1 cellular context compared by ENCODE assay signal in the genomic region with DNA sequence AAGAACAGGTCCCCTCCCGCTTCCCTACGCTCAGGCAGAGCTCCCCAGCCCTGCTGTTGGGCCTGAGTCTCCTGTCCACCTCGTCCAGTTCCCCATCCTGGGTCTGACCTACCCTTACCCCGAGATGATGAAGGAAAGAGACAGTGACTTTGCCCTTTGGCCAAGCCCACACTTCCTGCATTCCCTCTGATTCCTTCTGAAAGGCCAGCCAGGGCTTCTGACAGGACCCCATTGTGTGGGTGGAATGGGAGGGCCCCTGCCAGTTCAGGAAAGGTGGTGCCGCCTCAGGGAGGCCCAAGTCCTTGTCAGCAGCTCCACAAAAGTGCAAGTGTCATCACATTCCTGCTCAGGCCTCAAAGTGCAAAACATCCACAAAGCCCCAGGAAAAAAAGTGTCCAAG.
TF ChIP-seq lines count a peak whose summit lies in the region.

No MANE protein-coding gene starts in this region.

TF ChIP-seq in HepG2, 621 proteins besides CTCF, POLR2A, EP300 and RAD21 (continued from another document and continues in another):
- TF ChIP-seq, protein P1, sequence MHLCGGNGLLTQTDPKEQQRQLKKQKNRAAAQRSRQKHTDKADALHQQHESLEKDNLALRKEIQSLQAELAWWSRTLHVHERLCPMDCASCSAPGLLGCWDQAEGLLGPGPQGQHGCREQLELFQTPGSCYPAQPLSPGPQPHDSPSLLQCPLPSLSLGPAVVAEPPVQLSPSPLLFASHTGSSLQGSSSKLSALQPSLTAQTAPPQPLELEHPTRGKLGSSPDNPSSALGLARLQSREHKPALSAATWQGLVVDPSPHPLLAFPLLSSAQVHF (CRISPR knock-in tag; IDR thresholded peaks at IDR 0.05): no peak
- TF ChIP-seq KLF6 (CRISPR knock-in tag; IDR thresholded peaks at IDR 0.05): no peak
- TF ChIP-seq, protein P2, sequence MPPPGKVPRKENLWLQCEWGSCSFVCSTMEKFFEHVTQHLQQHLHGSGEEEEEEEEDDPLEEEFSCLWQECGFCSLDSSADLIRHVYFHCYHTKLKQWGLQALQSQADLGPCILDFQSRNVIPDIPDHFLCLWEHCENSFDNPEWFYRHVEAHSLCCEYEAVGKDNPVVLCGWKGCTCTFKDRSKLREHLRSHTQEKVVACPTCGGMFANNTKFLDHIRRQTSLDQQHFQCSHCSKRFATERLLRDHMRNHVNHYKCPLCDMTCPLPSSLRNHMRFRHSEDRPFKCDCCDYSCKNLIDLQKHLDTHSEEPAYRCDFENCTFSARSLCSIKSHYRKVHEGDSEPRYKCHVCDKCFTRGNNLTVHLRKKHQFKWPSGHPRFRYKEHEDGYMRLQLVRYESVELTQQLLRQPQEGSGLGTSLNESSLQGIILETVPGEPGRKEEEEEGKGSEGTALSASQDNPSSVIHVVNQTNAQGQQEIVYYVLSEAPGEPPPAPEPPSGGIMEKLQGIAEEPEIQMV (CRISPR knock-in tag; IDR thresholded peaks at IDR 0.05; ENCODE audit: low read depth): no peak
- TF ChIP-seq, protein P3, sequence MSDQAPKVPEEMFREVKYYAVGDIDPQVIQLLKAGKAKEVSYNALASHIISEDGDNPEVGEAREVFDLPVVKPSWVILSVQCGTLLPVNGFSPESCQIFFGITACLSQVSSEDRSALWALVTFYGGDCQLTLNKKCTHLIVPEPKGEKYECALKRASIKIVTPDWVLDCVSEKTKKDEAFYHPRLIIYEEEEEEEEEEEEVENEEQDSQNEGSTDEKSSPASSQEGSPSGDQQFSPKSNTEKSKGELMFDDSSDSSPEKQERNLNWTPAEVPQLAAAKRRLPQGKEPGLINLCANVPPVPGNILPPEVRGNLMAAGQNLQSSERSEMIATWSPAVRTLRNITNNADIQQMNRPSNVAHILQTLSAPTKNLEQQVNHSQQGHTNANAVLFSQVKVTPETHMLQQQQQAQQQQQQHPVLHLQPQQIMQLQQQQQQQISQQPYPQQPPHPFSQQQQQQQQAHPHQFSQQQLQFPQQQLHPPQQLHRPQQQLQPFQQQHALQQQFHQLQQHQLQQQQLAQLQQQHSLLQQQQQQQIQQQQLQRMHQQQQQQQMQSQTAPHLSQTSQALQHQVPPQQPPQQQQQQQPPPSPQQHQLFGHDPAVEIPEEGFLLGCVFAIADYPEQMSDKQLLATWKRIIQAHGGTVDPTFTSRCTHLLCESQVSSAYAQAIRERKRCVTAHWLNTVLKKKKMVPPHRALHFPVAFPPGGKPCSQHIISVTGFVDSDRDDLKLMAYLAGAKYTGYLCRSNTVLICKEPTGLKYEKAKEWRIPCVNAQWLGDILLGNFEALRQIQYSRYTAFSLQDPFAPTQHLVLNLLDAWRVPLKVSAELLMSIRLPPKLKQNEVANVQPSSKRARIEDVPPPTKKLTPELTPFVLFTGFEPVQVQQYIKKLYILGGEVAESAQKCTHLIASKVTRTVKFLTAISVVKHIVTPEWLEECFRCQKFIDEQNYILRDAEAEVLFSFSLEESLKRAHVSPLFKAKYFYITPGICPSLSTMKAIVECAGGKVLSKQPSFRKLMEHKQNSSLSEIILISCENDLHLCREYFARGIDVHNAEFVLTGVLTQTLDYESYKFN (CRISPR knock-in tag; conservative IDR thresholded peaks at IDR 0.05): peak; percentile 28; the same call in 1 of the 2 replicates
- TF ChIP-seq, protein P4, sequence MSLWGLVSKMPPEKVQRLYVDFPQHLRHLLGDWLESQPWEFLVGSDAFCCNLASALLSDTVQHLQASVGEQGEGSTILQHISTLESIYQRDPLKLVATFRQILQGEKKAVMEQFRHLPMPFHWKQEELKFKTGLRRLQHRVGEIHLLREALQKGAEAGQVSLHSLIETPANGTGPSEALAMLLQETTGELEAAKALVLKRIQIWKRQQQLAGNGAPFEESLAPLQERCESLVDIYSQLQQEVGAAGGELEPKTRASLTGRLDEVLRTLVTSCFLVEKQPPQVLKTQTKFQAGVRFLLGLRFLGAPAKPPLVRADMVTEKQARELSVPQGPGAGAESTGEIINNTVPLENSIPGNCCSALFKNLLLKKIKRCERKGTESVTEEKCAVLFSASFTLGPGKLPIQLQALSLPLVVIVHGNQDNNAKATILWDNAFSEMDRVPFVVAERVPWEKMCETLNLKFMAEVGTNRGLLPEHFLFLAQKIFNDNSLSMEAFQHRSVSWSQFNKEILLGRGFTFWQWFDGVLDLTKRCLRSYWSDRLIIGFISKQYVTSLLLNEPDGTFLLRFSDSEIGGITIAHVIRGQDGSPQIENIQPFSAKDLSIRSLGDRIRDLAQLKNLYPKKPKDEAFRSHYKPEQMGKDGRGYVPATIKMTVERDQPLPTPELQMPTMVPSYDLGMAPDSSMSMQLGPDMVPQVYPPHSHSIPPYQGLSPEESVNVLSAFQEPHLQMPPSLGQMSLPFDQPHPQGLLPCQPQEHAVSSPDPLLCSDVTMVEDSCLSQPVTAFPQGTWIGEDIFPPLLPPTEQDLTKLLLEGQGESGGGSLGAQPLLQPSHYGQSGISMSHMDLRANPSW (CRISPR knock-in tag; IDR thresholded peaks at IDR 0.05; ENCODE audit: borderline replicate concordance): no peak
- TF ChIP-seq, protein P5, sequence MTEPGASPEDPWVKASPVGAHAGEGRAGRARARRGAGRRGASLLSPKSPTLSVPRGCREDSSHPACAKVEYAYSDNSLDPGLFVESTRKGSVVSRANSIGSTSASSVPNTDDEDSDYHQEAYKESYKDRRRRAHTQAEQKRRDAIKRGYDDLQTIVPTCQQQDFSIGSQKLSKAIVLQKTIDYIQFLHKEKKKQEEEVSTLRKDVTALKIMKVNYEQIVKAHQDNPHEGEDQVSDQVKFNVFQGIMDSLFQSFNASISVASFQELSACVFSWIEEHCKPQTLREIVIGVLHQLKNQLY (CRISPR knock-in tag; IDR thresholded peaks at IDR 0.05): no peak
- TF ChIP-seq ATF1 (CRISPR knock-in tag; IDR thresholded peaks at IDR 0.05): no peak
- TF ChIP-seq, protein P6, sequence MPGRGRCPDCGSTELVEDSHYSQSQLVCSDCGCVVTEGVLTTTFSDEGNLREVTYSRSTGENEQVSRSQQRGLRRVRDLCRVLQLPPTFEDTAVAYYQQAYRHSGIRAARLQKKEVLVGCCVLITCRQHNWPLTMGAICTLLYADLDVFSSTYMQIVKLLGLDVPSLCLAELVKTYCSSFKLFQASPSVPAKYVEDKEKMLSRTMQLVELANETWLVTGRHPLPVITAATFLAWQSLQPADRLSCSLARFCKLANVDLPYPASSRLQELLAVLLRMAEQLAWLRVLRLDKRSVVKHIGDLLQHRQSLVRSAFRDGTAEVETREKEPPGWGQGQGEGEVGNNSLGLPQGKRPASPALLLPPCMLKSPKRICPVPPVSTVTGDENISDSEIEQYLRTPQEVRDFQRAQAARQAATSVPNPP (CRISPR knock-in tag; IDR thresholded peaks at IDR 0.05): no peak
- TF ChIP-seq, protein P7, sequence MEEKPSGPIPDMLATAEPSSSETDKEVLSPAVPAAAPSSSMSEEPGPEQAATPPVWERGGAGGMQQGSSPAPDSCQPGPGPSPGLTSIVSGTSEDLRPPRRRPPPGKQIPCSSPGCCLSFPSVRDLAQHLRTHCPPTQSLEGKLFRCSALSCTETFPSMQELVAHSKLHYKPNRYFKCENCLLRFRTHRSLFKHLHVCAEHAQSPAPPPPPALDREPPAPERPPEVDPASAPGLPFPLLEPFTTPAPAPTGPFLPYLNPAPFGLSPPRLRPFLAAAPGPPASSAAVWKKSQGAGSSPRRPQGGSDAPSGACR (CRISPR knock-in tag; IDR thresholded peaks at IDR 0.05): no peak
- peak; percentile 54 for TF ChIP-seq TEAD3 (CRISPR knock-in tag; optimal IDR thresholded peaks at IDR 0.05; ENCODE audit: borderline replicate concordance)
- no peak for TF ChIP-seq ZNF577 (CRISPR knock-in tag; IDR thresholded peaks at IDR 0.05; ENCODE audit: borderline replicate concordance, low read depth)
- no peak for TF ChIP-seq RBFOX2 (IDR thresholded peaks at IDR 0.05; ENCODE audit: low read depth, low read length)
- no peak for TF ChIP-seq ZNF7 (CRISPR knock-in tag; IDR thresholded peaks at IDR 0.05)
- no peak for TF ChIP-seq GPN1 (CRISPR knock-in tag; IDR thresholded peaks at IDR 0.05; ENCODE audit: borderline replicate concordance)
- peak; percentile 87 to 88 for TF ChIP-seq MAFK (conservative IDR thresholded peaks at IDR 0.05 in 1 of 2, IDR thresholded peaks at IDR 0.05 in 1 of 2; ENCODE audit: low read length in 2 of 2)
- TF ChIP-seq ZNF674 (CRISPR knock-in tag; IDR thresholded peaks at IDR 0.05; ENCODE audit: low read depth): no peak
- TF ChIP-seq, protein P8, sequence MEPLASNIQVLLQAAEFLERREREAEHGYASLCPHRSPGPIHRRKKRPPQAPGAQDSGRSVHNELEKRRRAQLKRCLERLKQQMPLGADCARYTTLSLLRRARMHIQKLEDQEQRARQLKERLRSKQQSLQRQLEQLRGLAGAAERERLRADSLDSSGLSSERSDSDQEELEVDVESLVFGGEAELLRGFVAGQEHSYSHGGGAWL (CRISPR knock-in tag; IDR thresholded peaks at IDR 0.05): no peak
- peak; percentile 82 for TF ChIP-seq MAFF (IDR thresholded peaks at IDR 0.05; ENCODE audit: low read depth, low read length)
- TF ChIP-seq, protein P9, sequence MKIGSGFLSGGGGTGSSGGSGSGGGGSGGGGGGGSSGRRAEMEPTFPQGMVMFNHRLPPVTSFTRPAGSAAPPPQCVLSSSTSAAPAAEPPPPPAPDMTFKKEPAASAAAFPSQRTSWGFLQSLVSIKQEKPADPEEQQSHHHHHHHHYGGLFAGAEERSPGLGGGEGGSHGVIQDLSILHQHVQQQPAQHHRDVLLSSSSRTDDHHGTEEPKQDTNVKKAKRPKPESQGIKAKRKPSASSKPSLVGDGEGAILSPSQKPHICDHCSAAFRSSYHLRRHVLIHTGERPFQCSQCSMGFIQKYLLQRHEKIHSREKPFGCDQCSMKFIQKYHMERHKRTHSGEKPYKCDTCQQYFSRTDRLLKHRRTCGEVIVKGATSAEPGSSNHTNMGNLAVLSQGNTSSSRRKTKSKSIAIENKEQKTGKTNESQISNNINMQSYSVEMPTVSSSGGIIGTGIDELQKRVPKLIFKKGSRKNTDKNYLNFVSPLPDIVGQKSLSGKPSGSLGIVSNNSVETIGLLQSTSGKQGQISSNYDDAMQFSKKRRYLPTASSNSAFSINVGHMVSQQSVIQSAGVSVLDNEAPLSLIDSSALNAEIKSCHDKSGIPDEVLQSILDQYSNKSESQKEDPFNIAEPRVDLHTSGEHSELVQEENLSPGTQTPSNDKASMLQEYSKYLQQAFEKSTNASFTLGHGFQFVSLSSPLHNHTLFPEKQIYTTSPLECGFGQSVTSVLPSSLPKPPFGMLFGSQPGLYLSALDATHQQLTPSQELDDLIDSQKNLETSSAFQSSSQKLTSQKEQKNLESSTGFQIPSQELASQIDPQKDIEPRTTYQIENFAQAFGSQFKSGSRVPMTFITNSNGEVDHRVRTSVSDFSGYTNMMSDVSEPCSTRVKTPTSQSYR (CRISPR knock-in tag; IDR thresholded peaks at IDR 0.05; ENCODE audit: borderline replicate concordance): no peak
- TF ChIP-seq NR2F2 (IDR thresholded peaks at IDR 0.05; ENCODE audit: borderline replicate concordance, low read depth): no peak
- TF ChIP-seq KLF13 (CRISPR knock-in tag; IDR thresholded peaks at IDR 0.05): no peak
- no peak for TF ChIP-seq AKAP8 (CRISPR knock-in tag; IDR thresholded peaks at IDR 0.05)
- TF ChIP-seq ZNF317 (CRISPR knock-in tag; IDR thresholded peaks at IDR 0.05): no peak
- TF ChIP-seq, protein P10, sequence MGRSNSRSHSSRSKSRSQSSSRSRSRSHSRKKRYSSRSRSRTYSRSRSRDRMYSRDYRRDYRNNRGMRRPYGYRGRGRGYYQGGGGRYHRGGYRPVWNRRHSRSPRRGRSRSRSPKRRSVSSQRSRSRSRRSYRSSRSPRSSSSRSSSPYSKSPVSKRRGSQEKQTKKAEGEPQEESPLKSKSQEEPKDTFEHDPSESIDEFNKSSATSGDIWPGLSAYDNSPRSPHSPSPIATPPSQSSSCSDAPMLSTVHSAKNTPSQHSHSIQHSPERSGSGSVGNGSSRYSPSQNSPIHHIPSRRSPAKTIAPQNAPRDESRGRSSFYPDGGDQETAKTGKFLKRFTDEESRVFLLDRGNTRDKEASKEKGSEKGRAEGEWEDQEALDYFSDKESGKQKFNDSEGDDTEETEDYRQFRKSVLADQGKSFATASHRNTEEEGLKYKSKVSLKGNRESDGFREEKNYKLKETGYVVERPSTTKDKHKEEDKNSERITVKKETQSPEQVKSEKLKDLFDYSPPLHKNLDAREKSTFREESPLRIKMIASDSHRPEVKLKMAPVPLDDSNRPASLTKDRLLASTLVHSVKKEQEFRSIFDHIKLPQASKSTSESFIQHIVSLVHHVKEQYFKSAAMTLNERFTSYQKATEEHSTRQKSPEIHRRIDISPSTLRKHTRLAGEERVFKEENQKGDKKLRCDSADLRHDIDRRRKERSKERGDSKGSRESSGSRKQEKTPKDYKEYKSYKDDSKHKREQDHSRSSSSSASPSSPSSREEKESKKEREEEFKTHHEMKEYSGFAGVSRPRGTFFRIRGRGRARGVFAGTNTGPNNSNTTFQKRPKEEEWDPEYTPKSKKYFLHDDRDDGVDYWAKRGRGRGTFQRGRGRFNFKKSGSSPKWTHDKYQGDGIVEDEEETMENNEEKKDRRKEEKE (IDR thresholded peaks at IDR 0.05): no peak
- TF ChIP-seq, protein P11, sequence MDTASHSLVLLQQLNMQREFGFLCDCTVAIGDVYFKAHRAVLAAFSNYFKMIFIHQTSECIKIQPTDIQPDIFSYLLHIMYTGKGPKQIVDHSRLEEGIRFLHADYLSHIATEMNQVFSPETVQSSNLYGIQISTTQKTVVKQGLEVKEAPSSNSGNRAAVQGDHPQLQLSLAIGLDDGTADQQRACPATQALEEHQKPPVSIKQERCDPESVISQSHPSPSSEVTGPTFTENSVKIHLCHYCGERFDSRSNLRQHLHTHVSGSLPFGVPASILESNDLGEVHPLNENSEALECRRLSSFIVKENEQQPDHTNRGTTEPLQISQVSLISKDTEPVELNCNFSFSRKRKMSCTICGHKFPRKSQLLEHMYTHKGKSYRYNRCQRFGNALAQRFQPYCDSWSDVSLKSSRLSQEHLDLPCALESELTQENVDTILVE (CRISPR knock-in tag; IDR thresholded peaks at IDR 0.05): no peak
- 0 out of 2 replicates have a peak, but pooled peaks have one; percentile 25 for TF ChIP-seq HOXA9 (CRISPR knock-in tag; IDR thresholded peaks at IDR 0.05; ENCODE audit: borderline replicate concordance)
- no peak for TF ChIP-seq ZBTB7A (CRISPR knock-in tag; IDR thresholded peaks at IDR 0.05)
- TF ChIP-seq ZNF891 (CRISPR knock-in tag; IDR thresholded peaks at IDR 0.05): no peak
- TF ChIP-seq, protein P12, sequence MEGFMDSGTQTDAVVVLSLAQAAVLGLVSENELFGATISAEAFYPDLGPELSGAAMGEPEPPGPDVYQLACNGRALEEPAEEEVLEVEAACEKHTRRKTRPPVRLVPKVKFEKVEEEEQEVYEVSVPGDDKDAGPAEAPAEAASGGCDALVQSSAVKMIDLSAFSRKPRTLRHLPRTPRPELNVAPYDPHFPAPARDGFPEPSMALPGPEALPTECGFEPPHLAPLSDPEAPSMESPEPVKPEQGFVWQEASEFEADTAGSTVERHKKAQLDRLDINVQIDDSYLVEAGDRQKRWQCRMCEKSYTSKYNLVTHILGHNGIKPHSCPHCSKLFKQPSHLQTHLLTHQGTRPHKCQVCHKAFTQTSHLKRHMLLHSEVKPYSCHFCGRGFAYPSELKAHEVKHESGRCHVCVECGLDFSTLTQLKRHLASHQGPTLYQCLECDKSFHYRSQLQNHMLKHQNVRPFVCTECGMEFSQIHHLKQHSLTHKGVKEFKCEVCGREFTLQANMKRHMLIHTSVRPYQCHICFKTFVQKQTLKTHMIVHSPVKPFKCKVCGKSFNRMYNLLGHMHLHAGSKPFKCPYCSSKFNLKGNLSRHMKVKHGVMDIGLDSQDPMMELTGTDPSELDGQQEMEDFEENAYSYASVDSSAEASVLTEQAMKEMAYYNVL (CRISPR knock-in tag; IDR thresholded peaks at IDR 0.05; ENCODE audit: borderline replicate concordance): no peak
- TF ChIP-seq SMARCE1 (IDR thresholded peaks at IDR 0.05; ENCODE audit: borderline replicate concordance): no peak
- TF ChIP-seq, protein P13, sequence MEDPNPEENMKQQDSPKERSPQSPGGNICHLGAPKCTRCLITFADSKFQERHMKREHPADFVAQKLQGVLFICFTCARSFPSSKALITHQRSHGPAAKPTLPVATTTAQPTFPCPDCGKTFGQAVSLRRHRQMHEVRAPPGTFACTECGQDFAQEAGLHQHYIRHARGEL (CRISPR knock-in tag; IDR thresholded peaks at IDR 0.05): no peak
- TF ChIP-seq ZNF746 (CRISPR knock-in tag; IDR thresholded peaks at IDR 0.05): no peak
- TF ChIP-seq HNF4A (CRISPR knock-in tag; IDR thresholded peaks at IDR 0.05): peak; percentile 47
- no peak for TF ChIP-seq PCBP1 (IDR thresholded peaks at IDR 0.05; ENCODE audit: borderline replicate concordance, low read depth, low read length)
